In genomic region chr12:123085730-123086487, GRCh38 we compare ENCODE assay signal across 8 cellular contexts.
A peak's percentile ranks its signal among the peaks of the same experiment; 100 is the strongest.
DNase-seq lines count a peak whose midpoint lies in the region; ATAC-seq and TF ChIP-seq lines count a peak whose summit lies in the region.

No MANE protein-coding gene starts in this region.

- BruUV-seq in PC-3 (replicated peaks; lab: Mats Ljungman, UMichigan) = no TSS peak

- POLR2A ChIA-PET in PC-3 (lab: Charles Lee; ENCODE audit: unreplicated experiment) = no interaction called here

- no peak for TF ChIP-seq POLR2A in transverse colon (IDR thresholded peaks at IDR 0.05)

- H3K36me3 ChIP-seq in PC-3 (ENCODE audit: low read depth, low read length) (no peaks in the 10 kb centered on the region; the same call in 1 of the 2 replicates), transverse colon (no peaks in the 10 kb centered on the region)

- H3K27me3 ChIP-seq in PC-3 (ENCODE audit: low read length) (no peaks in the 10 kb centered on the region), transverse colon (no peaks in the 10 kb centered on the region)

- H3K4me2 ChIP-seq in PC-3 (ENCODE audit: low read length) = peak overlapping the region; percentile 67

- CTCF ChIA-PET in PC-3 (lab: Charles Lee) = no interaction called here

- H3K9me3 ChIP-seq in PC-3 (ENCODE audit: low read length) = no peaks in the 10 kb centered on the region
- H3K9me3 ChIP-seq in transverse colon = no peaks in the 10 kb centered on the region

- no peak for TF ChIP-seq CTCF in PC-3 (conservative IDR thresholded peaks at IDR 0.05; ENCODE audit: low read depth, low read length)
- TF ChIP-seq CTCF in transverse colon (IDR thresholded peaks at IDR 0.05) = no peak

- WGBS in transverse colon (ENCODE audit: low coverage in 1 of 2), 2 donors = 77 to 85% methylated on average over 2 to 10 of the region's 10 CpGs

- no peak overlapping the region for H3K9ac ChIP-seq in PC-3 (ENCODE audit: low read length)

- H3K9me2 ChIP-seq in PC-3 (replicated peaks; ENCODE audit: low read length) = no peaks in the 10 kb centered on the region

- intact Hi-C loops in PC-3 (cut with micrococcal nuclease) = loop anchor here (5.0 kb wide), 2 partner anchors 66 to 146 kb away; partner anchors contain the start of genes MPHOSPH9, MTRFR and PITPNM2
- intact Hi-C loops in transverse colon (cut with DNase I; ENCODE audit: low total_unique reads) = no loop called here

- H3K27ac ChIP-seq in PC-3 (ENCODE audit: low read length) (peak overlapping the region; percentile 64), transverse colon (no peak overlapping the region)

- in situ Hi-C loops in transverse colon (cut with MboI; ENCODE audit: low pct_ligation_motif_present in 1 of 4, low pct_unique_long_range_greater_than_20kb in 1 of 4, low sequenced_read_pairs in 3 of 4) = no loop called here

- H3K4me1 ChIP-seq in PC-3 (ENCODE audit: insufficient read depth, low read length) (peaks cover 40% of the 10 kb centered on the region), transverse colon (peaks cover 0 to 25% (median 6%) of the 10 kb centered on the region in 4 donors)

- H2AFZ ChIP-seq in PC-3 (ENCODE audit: low read length) = 0 out of 2 replicates have a peak overlapping the region, but pooled peaks have one; percentile 27

- no peak for TF ChIP-seq EP300 in transverse colon (IDR thresholded peaks at IDR 0.05; ENCODE audit: low read depth)

- H4K20me1 ChIP-seq in PC-3 (ENCODE audit: low read length) = no peaks in the 10 kb centered on the region

- no peaks in the 10 kb centered on the region for H3K79me2 ChIP-seq in PC-3 (ENCODE audit: low read length)

- H3F3A ChIP-seq in PC-3 (ENCODE audit: low read length, unreplicated experiment) = peaks cover 8% of the 10 kb centered on the region

- DNase-seq in activated gamma-delta T cell treated with Interleukin-2 at 50 U/mL for 16 hours = peak; percentile 29
- no peak for DNase-seq in activated gamma-delta T cell (lab: John Stamatoyannopoulos, UW)
- DNase-seq in PC-3 = peak; percentile 96
- DNase-seq in foreskin melanocyte = peak; percentile 78
- DNase-seq in transverse colon = peak; percentile 27
- no peak for DNase-seq in midbrain (lab: John Stamatoyannopoulos, UW)
- no peak for DNase-seq in SK-N-DZ (ENCODE audit: low spot score)

- H3K4me3 ChIP-seq in PC-3 (ENCODE audit: low read length) = no peak overlapping the region
- no peak overlapping the region for H3K4me3 ChIP-seq in transverse colon

- ATAC-seq in PC-3 (peak; percentile 77), GM19452 (IDR thresholded peaks at IDR 0.05; ENCODE audit: unreplicated experiment) (no peak)

Comparison
In these comparisons a context has a peak if more than half of its experiments do, and no peak if none do; other contexts are left out.
1. DNase-seq: peak in activated gamma-delta T cell treated with Interleukin-2 at 50 U/mL for 16 hours (single experiment), PC-3 (single experiment), foreskin melanocyte (single experiment) and transverse colon (single experiment); none in activated gamma-delta T cell (single experiment), midbrain (single experiment) and SK-N-DZ (single experiment).